In the genomic region with DNA sequence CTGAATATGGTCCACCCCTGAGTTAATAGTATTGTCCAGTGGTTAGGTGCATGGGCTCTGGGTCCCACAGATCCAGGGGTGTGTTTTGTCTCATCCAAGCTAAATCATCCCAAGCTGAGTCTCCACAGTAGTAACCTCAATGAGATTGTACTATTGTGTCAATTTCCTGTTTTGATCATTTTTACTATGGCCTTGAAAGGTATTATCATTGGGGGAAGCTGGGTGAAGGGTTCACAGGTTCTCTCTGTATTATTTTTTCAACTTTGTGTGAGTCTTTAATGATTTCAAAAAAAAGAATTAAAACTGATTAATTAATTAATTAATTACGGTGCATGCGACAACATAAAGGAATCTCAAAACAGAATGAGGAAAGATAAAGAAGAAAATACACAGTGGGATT, we compare ENCODE assay signal across 3 cellular contexts.
"Had no signal": no experiment of that assay in that cellular context is flagged by ENCODE, and none has a peak within 500 bp of the region (broad histone marks: within the 10 kb centered on the region; RNA-seq: fewer than 3 reads in every experiment).

No MANE protein-coding gene starts in this region.

- H3K4me3 ChIP-seq: GM12878 had no signal

- DNase-seq: GDM1, GF-D8 had no signal
